ENCODE assay signal across 16 cellular contexts in genomic region chr2:9170458-9171130, GRCh38. TPM values are rescaled to one million over a fixed set of nuclear protein-coding genes. Genes with fewer than 3 reads are reported as not detected.
DNase-seq lines count a peak whose midpoint lies in the region; ATAC-seq and TF ChIP-seq lines count a peak whose summit lies in the region.
"Had no signal": no experiment of that assay in that cellular context is flagged by ENCODE, and none has a peak within 500 bp of the region (broad histone marks: within the 10 kb centered on the region; RNA-seq: fewer than 3 reads in every experiment).

No MANE protein-coding gene starts in this region.

- H3F3A ChIP-seq in PC-3 (ENCODE audit: low read length, unreplicated experiment) (no peaks in the 10 kb centered on the region), smooth muscle cell (ENCODE audit: low read depth) (peaks cover 2% of the 10 kb centered on the region)

- intact Hi-C loops in PC-3 (cut with micrococcal nuclease), result no loop called here

- H3K4me2 ChIP-seq in PC-3 (ENCODE audit: low read length) (peak overlapping the region; percentile 55), smooth muscle cell (no peak overlapping the region)

- BruUV-seq in PC-3 (replicated peaks; lab: Mats Ljungman, UMichigan), result no TSS peak

- H4K20me1 ChIP-seq in PC-3 (ENCODE audit: low read length), result no peaks in the 10 kb centered on the region
- H4K20me1 ChIP-seq in smooth muscle cell (ENCODE audit: low read depth), result no peaks in the 10 kb centered on the region

- H3K79me2 ChIP-seq in PC-3 (ENCODE audit: low read length), result no peaks in the 10 kb centered on the region
- no peaks in the 10 kb centered on the region for H3K79me2 ChIP-seq in smooth muscle cell (ENCODE audit: low read depth)

- ATAC-seq in PC-3, result no peak
- no peak for ATAC-seq in GM21360 (IDR thresholded peaks at IDR 0.05; ENCODE audit: unreplicated experiment)
- ATAC-seq in HG02973 (IDR thresholded peaks at IDR 0.05; ENCODE audit: unreplicated experiment), result no peak
- ATAC-seq: activated CD4-positive, CD25-positive, alpha-beta regulatory T cell treated with anti-CD3 and anti-CD28 coated beads, Interleukin-2, amount 50 U/mL, for 24 hours had no signal

- no peak overlapping the region for H3K4me3 ChIP-seq in PC-3 (ENCODE audit: low read length)
- H3K4me3 ChIP-seq in smooth muscle cell, result no peak overlapping the region
- H3K4me3 ChIP-seq: lung, vagina had no signal

- CTCF ChIA-PET in PC-3 (lab: Charles Lee), result no interaction called here

- H3K9me3 ChIP-seq in PC-3 (ENCODE audit: low read length), result no peaks in the 10 kb centered on the region
- H3K9me3 ChIP-seq in smooth muscle cell (replicated peaks; ENCODE audit: low read depth), result no peaks in the 10 kb centered on the region
- H3K9me3 ChIP-seq: BE2C, vagina had no signal

- POLR2A ChIA-PET in PC-3 (lab: Charles Lee; ENCODE audit: unreplicated experiment), result interaction anchor here (0.6 kb wide), 1 partner anchor 9 kb away, joined by 3 read pairs; no protein-coding TSS in a partner anchor

- DNase-seq in Kasumi-1 (lab: John Stamatoyannopoulos, UW) (peak; percentile 55 to 67), PC-3 (peak; percentile 84), islet precursor cell (peak; percentile 93), smooth muscle cell (lab: John Stamatoyannopoulos, UW; ENCODE audit: unreplicated experiment) (no peak)
- no peak for DNase-seq in activated CD4-positive, alpha-beta T cell treated with anti-CD3 and anti-CD28 coated beads, Interleukin-2, amount 50 U/mL, for 48 hours
- DNase-seq: activated naive CD4-positive, alpha-beta T cell treated with Interleukin-2 at 50 U/mL for 16 hours; BE2C; DMS153; H7; NCI-H1105; NCI-H226 had no signal

- H3K36me3 ChIP-seq in PC-3 (ENCODE audit: low read depth, low read length), result no peaks in the 10 kb centered on the region
- H3K36me3 ChIP-seq in smooth muscle cell (ENCODE audit: low read depth), result no peaks in the 10 kb centered on the region
- H3K36me3 ChIP-seq: BE2C, vagina had no signal

- no peaks in the 10 kb centered on the region for H3K9me2 ChIP-seq in PC-3 (replicated peaks; ENCODE audit: low read length)

- H3K9ac ChIP-seq in PC-3 (ENCODE audit: low read length) (no peak overlapping the region), smooth muscle cell (ENCODE audit: low read depth) (no peak overlapping the region)

- 62% methylated on average over 8 of the region's 8 CpGs for WGBS in smooth muscle cell (ENCODE audit: low lambda C conversion rate)

- H3K27me3 ChIP-seq in PC-3 (ENCODE audit: low read length) (no peaks in the 10 kb centered on the region), smooth muscle cell (ENCODE audit: low read depth) (no peaks in the 10 kb centered on the region)
- H3K27me3 ChIP-seq: BE2C, vagina had no signal

- peaks cover 36% of the 10 kb centered on the region for H3K4me1 ChIP-seq in PC-3 (ENCODE audit: insufficient read depth, low read length)
- no peaks in the 10 kb centered on the region for H3K4me1 ChIP-seq in smooth muscle cell (ENCODE audit: low read depth)
- H3K4me1 ChIP-seq: BE2C had no signal

- peak overlapping the region; percentile 33 for H3K27ac ChIP-seq in PC-3 (ENCODE audit: low read length)
- peak overlapping the region; percentile 80 for H3K27ac ChIP-seq in smooth muscle cell (ENCODE audit: low read depth)
- H3K27ac ChIP-seq: vagina had no signal

- TF ChIP-seq CTCF in PC-3 (conservative IDR thresholded peaks at IDR 0.05; ENCODE audit: low read depth, low read length), result no peak
- no peak for TF ChIP-seq CTCF in smooth muscle cell (IDR thresholded peaks at IDR 0.05; ENCODE audit: borderline replicate concordance, insufficient read depth, poor library complexity, severe bottlenecking)

- H2AFZ ChIP-seq in PC-3 (ENCODE audit: low read length) (0 out of 2 replicates have a peak overlapping the region, but pooled peaks have one; percentile 12), smooth muscle cell (ENCODE audit: low read depth) (no peak overlapping the region)

RNA-seq across cellular contexts. Expression of gene ASAP2, which starts 36.0 kb away (rescaled TPM):
- total RNA-seq in PC-3 (2014; rRNA removed) (25.2 and 34.5 TPM in 2 replicates), smooth muscle cell (23.1 and 24.1 TPM in 2 replicates)
- polyA plus RNA-seq in smooth muscle cell, result 8.8 and 14.4 TPM in 2 replicates

Comparison
In these comparisons a context has a peak if more than half of its experiments do, and no peak if none do; other contexts are left out.
1. DNase-seq: peak in Kasumi-1 (2 of 2), PC-3 (single experiment) and islet precursor cell (single experiment); none in smooth muscle cell (single experiment) and activated CD4-positive, alpha-beta T cell treated with anti-CD3 and anti-CD28 coated beads, Interleukin-2, amount 50 U/mL, for 48 hours (0 of 2).